Comparison of ENCODE assay signal across 9 cellular contexts in genomic region chr7:103988468-103989199, GRCh38. TPM values are rescaled to one million over a fixed set of nuclear protein-coding genes. Genes with fewer than 3 reads are reported as not detected.
DNase-seq lines count a peak whose midpoint lies in the region; ATAC-seq and TF ChIP-seq lines count a peak whose summit lies in the region.
"Had no signal": no experiment of that assay in that cellular context is flagged by ENCODE, and none has a peak within 500 bp of the region (broad histone marks: within the 10 kb centered on the region; RNA-seq: fewer than 3 reads in every experiment).

No MANE protein-coding gene starts in this region.

- H3K27ac ChIP-seq in SK-N-SH (ENCODE audit: low read depth in 2 of 2, low read length in 1 of 2) (no peak overlapping the region; a peak in 1 of 4 replicates), ovary (no peak overlapping the region)
- H3K27ac ChIP-seq: C4-2B had no signal

- WGBS in SK-N-SH (ENCODE audit: low lambda C conversion rate): 24% methylated on average over 37 of the region's 37 CpGs
- 4 to 5% (median 5%) methylated on average over 37 of the region's 37 CpGs for WGBS in ovary, 3 donors

- ATAC-seq in SK-N-SH treated with all-trans-retinoic acid at 6 μM for 48 hours: no peak; the same call in 2 of the 3 replicates
- ATAC-seq in stimulated activated naive B cell treated with anti-CD40 and anti-IgM and Interleukin-4, amounts not matched to agents 10 μg/mL and 1 μg/mL and 100 μg/mL, for 72 hours (replicated peaks): no peak

- no peaks in the 10 kb centered on the region for H3F3A ChIP-seq in SK-N-SH (replicated peaks; ENCODE audit: insufficient read depth)

- POLR2A ChIA-PET in SK-N-SH (lab: Yijun Ruan, JAX): no interaction called here

- peaks cover 0 to 14% of the 10 kb centered on the region in 2 experiments; a peak in 2 of 4 replicates for H3K4me1 ChIP-seq in SK-N-SH (ENCODE audit: control insufficient read depth in 1 of 2, insufficient read depth in 2 of 2, low read depth in 1 of 2, low read length in 1 of 2)
- H3K4me1 ChIP-seq in ovary (ENCODE audit: insufficient read depth): no peaks in the 10 kb centered on the region

- H3K9me3 ChIP-seq in SK-N-SH: no peaks in the 10 kb centered on the region
- no peaks in the 10 kb centered on the region for H3K9me3 ChIP-seq in ovary

- DNase-seq in SK-N-SH: peak; percentile 60
- peak; percentile 14 for DNase-seq in iPS-NIHi11 (ENCODE audit: low spot score)
- no peak for DNase-seq in stimulated activated naive B cell treated with anti-CD40 and anti-IgM and Interleukin-4, amounts not matched to agents 10 μg/mL and 1 μg/mL and 100 μg/mL, for 72 hours
- no peak for DNase-seq in SHP77 (lab: John Stamatoyannopoulos, UW)
- DNase-seq in NCI-H2107 (lab: John Stamatoyannopoulos, UW): no peak
- DNase-seq in ovary: no peak

- H3K36me3 Mint-ChIP-seq in stimulated activated naive B cell treated with anti-CD40 and anti-IgM and Interleukin-4, amounts not matched to agents 10 μg/mL and 1 μg/mL and 100 μg/mL, for 72 hours: no peaks in the 10 kb centered on the region

- H3K27me3 ChIP-seq in SK-N-SH (ENCODE audit: insufficient read depth) (peaks cover 30% of the 10 kb centered on the region), ovary (no peaks in the 10 kb centered on the region)

- peaks cover 7 to 9% of the 10 kb centered on the region in 2 donors for H3K4me1 Mint-ChIP-seq in stimulated activated naive B cell treated with anti-CD40 and anti-IgM and Interleukin-4, amounts not matched to agents 10 μg/mL and 1 μg/mL and 100 μg/mL, for 72 hours

- CTCF ChIA-PET in SK-N-SH (lab: Yijun Ruan, JAX): interaction anchor here (0.6 to 1.3 kb wide), 3 partner anchors 10 to 369 kb away, joined by 3 read pairs; no protein-coding TSS in a partner anchor

- H4K20me1 ChIP-seq in SK-N-SH (ENCODE audit: insufficient read depth): no peaks in the 10 kb centered on the region

- TF ChIP-seq CTCF in SK-N-SH (IDR thresholded peaks at IDR 0.05): no peak
- no peak for TF ChIP-seq CTCF in WI38 (IDR thresholded peaks at IDR 0.05; ENCODE audit: low read depth, low read length)
- TF ChIP-seq CTCF in ovary (IDR thresholded peaks at IDR 0.05): no peak

- H3K9me2 ChIP-seq in SK-N-SH: no peaks in the 10 kb centered on the region

- intact Hi-C loops in ovary (cut with DNase I): no loop called here

- peak overlapping the region; percentile 38; the same call in 1 of the 2 replicates for H3K4me2 ChIP-seq in SK-N-SH

- peak overlapping the region; percentile 85 for H3K27ac Mint-ChIP-seq in stimulated activated naive B cell treated with anti-CD40 and anti-IgM and Interleukin-4, amounts not matched to agents 10 μg/mL and 1 μg/mL and 100 μg/mL, for 72 hours

- H3K27me3 Mint-ChIP-seq in stimulated activated naive B cell treated with anti-CD40 and anti-IgM and Interleukin-4, amounts not matched to agents 10 μg/mL and 1 μg/mL and 100 μg/mL, for 72 hours: peaks cover 39 to 41% of the 10 kb centered on the region in 2 donors

- H3K36me3 ChIP-seq in SK-N-SH (replicated peaks in 1 of 2; ENCODE audit: control insufficient read depth in 1 of 2, insufficient read depth in 2 of 2, low read length in 1 of 2) (no peaks in the 10 kb centered on the region), ovary (no peaks in the 10 kb centered on the region)

- H3K9ac ChIP-seq in SK-N-SH: no peak overlapping the region

- peak overlapping the region; percentile 28 to 50 for H3K4me3 Mint-ChIP-seq in stimulated activated naive B cell treated with anti-CD40 and anti-IgM and Interleukin-4, amounts not matched to agents 10 μg/mL and 1 μg/mL and 100 μg/mL, for 72 hours

- no peak for TF ChIP-seq RAD21 in SK-N-SH (IDR thresholded peaks at IDR 0.05; ENCODE audit: low read length)

- H3K79me2 ChIP-seq in SK-N-SH (ENCODE audit: insufficient read depth): no peaks in the 10 kb centered on the region

- no peak for TF ChIP-seq POLR2A in ovary (IDR thresholded peaks at IDR 0.05)

- TF ChIP-seq EP300 in SK-N-SH (IDR thresholded peaks at IDR 0.05; ENCODE audit: borderline replicate concordance in 1 of 2, low read depth in 1 of 2, low read length in 1 of 2): no peak
- no peak for TF ChIP-seq EP300 in ovary (IDR thresholded peaks at IDR 0.05)

- no peak overlapping the region for H2AFZ ChIP-seq in SK-N-SH (ENCODE audit: low read depth)

- peak overlapping the region; percentile 15 to 43; a peak in 3 of 4 replicates for H3K4me3 ChIP-seq in SK-N-SH (ENCODE audit: low read depth in 2 of 2, low read length in 1 of 2)
- peak overlapping the region; percentile 64 for H3K4me3 ChIP-seq in WI38 (ENCODE audit: low read depth, low read length)
- no peak overlapping the region for H3K4me3 ChIP-seq in ovary

- H3K9me3 Mint-ChIP-seq in stimulated activated naive B cell treated with anti-CD40 and anti-IgM and Interleukin-4, amounts not matched to agents 10 μg/mL and 1 μg/mL and 100 μg/mL, for 72 hours: no peaks in the 10 kb centered on the region

TF ChIP-seq in SK-N-SH, 30 proteins besides CTCF, POLR2A, EP300 and RAD21 (continues in another document):
- TF ChIP-seq TAF1 (IDR thresholded peaks at IDR 0.05; ENCODE audit: borderline replicate concordance, low read depth, low read length) (no peak), EZH2phosphoT487 (IDR thresholded peaks at IDR 0.05; ENCODE audit: borderline replicate concordance, low read depth) (no peak), MXI1 (IDR thresholded peaks at IDR 0.05; ENCODE audit: low read depth, low read length) (no peak), YY1 (IDR thresholded peaks at IDR 0.05; ENCODE audit: low read depth) (no peak), IRF3 (IDR thresholded peaks at IDR 0.05; ENCODE audit: low read depth, low read length) (no peak), GATA2 (CRISPR knock-in tag; IDR thresholded peaks at IDR 0.05) (no peak), RCOR1 (IDR thresholded peaks at IDR 0.05; ENCODE audit: low read length) (no peak), RFX5 (IDR thresholded peaks at IDR 0.05; ENCODE audit: low read length) (no peak), ELF1 (IDR thresholded peaks at IDR 0.05) (no peak)

TF ChIP-seq in SK-N-SH treated with all-trans-retinoic acid at 6 μM for 48 hours, 23 proteins besides CTCF, POLR2A, EP300 and RAD21:
- no peak for TF ChIP-seq ISL1 (CRISPR knock-in tag; IDR thresholded peaks at IDR 0.05)
- TF ChIP-seq ESRRG (CRISPR knock-in tag; IDR thresholded peaks at IDR 0.05): no peak
- TF ChIP-seq PATZ1 (CRISPR knock-in tag; IDR thresholded peaks at IDR 0.05; ENCODE audit: borderline replicate concordance): no peak
- no peak for TF ChIP-seq ZC3H10 (CRISPR knock-in tag; IDR thresholded peaks at IDR 0.05)
- no peak for TF ChIP-seq TCF4 (CRISPR knock-in tag; IDR thresholded peaks at IDR 0.05; ENCODE audit: borderline replicate concordance)

RNA-seq across cellular contexts. Expression of gene RELN, which starts 0.8 kb away (rescaled TPM):
- polyA plus RNA-seq in SK-N-SH (2012; rRNA removed) (0.02 and 0.06 TPM in 2 replicates), ovary (1 to 10 TPM; 3.7 to 8.7 TPM)
- polyA plus RNA-seq in SK-N-SH (2012; cell fraction: cytosol; rRNA removed): 0.08 and 0.10 TPM in 2 replicates
- 0.02 and 0.06 TPM in 2 replicates for polyA plus RNA-seq in SK-N-SH (2012; cell fraction: nucleus; rRNA removed)
- 1 to 10 TPM in 6 of 7 donors, under 1 TPM in 1; 0.68 to 5.5 (median 2.3) TPM for total RNA-seq in ovary

Comparison
In these comparisons a context has a peak if more than half of its experiments do, and no peak if none do; other contexts are left out.
1. DNase-seq: peak in SK-N-SH (single experiment) and iPS-NIHi11 (single experiment); none in stimulated activated naive B cell treated with anti-CD40 and anti-IgM and Interleukin-4, amounts not matched to agents 10 μg/mL and 1 μg/mL and 100 μg/mL, for 72 hours (single experiment), SHP77 (0 of 2), NCI-H2107 (single experiment) and ovary (0 of 5).